In the genomic region with DNA sequence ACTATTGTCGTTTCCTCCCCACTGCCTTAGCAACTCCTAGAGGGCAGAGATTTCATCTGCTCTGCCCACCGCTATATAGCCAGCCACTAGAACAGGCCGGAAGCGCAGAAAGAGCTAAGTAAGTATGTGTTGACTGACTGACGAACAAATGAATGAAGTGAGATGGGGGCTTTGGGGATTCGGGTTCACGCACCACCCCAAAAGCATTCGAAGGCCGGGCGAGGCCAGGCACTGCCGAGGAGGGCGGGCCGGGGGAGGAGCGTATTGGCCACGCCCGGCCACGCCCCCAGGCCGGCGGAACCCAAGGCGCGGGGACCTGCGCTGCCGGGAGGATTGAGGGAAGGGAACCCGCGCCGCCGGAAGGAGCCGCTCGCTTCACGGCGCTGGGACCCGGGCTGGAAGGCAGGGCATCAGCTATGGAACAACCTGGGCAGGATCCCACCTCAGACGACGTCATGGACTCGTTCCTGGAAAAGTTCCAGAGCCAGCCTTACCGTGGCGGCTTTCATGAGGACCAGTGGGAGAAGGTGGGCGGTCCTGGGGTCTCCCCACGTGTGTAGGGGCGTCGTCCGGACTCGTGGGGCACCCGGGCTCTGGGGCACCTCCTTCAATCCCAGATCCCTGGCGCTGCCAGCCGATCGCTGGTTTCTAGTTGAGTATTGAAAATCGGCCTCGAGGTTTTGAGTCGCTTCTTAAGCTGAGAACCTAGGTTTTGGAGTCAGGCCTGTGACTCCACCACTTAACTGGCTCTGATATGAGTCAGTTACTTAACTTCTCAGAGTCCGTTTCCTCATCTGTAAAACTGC, we compare ENCODE assay signal across 1 cellular context.
A peak's percentile ranks its signal among the peaks of the same experiment; 100 is the strongest.
TF ChIP-seq lines count a peak whose summit lies in the region.

A gene with protein sequence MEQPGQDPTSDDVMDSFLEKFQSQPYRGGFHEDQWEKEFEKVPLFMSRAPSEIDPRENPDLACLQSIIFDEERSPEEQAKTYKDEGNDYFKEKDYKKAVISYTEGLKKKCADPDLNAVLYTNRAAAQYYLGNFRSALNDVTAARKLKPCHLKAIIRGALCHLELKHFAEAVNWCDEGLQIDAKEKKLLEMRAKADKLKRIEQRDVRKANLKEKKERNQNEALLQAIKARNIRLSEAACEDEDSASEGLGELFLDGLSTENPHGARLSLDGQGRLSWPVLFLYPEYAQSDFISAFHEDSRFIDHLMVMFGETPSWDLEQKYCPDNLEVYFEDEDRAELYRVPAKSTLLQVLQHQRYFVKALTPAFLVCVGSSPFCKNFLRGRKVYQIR (plus strand): TSS at position 369 of the 806 bp plus-strand sequence. CDS start 48 bp downstream, at position 417.

TF ChIP-seq in HepG2, 621 proteins besides CTCF, POLR2A, EP300 and RAD21 (continued from another document and continues in another):
- TF ChIP-seq FOXC1 (CRISPR knock-in tag; IDR thresholded peaks at IDR 0.05; ENCODE audit: borderline replicate concordance), result 0 out of 2 replicates have a peak, but pooled peaks have one; percentile 62
- peak; percentile 93; the same call in 1 of the 2 replicates for TF ChIP-seq MYC (CRISPR knock-in tag; IDR thresholded peaks at IDR 0.05; ENCODE audit: borderline replicate concordance)
- peak; percentile 86; the same call in 1 of the 2 replicates for TF ChIP-seq SP1 (IDR thresholded peaks at IDR 0.05)
- peak; percentile 100 for TF ChIP-seq SP1 (CRISPR knock-in tag; IDR thresholded peaks at IDR 0.05)
- peak; percentile 65 for TF ChIP-seq ZNF501 (CRISPR knock-in tag; IDR thresholded peaks at IDR 0.05)
- TF ChIP-seq, protein P1, sequence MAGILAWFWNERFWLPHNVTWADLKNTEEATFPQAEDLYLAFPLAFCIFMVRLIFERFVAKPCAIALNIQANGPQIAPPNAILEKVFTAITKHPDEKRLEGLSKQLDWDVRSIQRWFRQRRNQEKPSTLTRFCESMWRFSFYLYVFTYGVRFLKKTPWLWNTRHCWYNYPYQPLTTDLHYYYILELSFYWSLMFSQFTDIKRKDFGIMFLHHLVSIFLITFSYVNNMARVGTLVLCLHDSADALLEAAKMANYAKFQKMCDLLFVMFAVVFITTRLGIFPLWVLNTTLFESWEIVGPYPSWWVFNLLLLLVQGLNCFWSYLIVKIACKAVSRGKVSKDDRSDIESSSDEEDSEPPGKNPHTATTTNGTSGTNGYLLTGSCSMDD (CRISPR knock-in tag; IDR thresholded peaks at IDR 0.05), result no peak
- TF ChIP-seq, protein P2, sequence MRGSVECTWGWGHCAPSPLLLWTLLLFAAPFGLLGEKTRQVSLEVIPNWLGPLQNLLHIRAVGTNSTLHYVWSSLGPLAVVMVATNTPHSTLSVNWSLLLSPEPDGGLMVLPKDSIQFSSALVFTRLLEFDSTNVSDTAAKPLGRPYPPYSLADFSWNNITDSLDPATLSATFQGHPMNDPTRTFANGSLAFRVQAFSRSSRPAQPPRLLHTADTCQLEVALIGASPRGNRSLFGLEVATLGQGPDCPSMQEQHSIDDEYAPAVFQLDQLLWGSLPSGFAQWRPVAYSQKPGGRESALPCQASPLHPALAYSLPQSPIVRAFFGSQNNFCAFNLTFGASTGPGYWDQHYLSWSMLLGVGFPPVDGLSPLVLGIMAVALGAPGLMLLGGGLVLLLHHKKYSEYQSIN (CRISPR knock-in tag; IDR thresholded peaks at IDR 0.05; ENCODE audit: borderline replicate concordance), result no peak
- TF ChIP-seq, protein P3, sequence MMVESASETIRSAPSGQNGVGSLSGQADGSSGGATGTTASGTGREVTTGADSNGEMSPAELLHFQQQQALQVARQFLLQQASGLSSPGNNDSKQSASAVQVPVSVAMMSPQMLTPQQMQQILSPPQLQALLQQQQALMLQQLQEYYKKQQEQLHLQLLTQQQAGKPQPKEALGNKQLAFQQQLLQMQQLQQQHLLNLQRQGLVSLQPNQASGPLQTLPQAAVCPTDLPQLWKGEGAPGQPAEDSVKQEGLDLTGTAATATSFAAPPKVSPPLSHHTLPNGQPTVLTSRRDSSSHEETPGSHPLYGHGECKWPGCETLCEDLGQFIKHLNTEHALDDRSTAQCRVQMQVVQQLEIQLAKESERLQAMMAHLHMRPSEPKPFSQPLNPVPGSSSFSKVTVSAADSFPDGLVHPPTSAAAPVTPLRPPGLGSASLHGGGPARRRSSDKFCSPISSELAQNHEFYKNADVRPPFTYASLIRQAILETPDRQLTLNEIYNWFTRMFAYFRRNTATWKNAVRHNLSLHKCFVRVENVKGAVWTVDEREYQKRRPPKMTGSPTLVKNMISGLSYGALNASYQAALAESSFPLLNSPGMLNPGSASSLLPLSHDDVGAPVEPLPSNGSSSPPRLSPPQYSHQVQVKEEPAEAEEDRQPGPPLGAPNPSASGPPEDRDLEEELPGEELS (CRISPR knock-in tag; IDR thresholded peaks at IDR 0.05), result peak; percentile 48; the same call in 1 of the 2 replicates
- peak; percentile 55 for TF ChIP-seq CREB1 (IDR thresholded peaks at IDR 0.05)
- 0 out of 2 replicates have a peak, but pooled peaks have one; percentile 23 for TF ChIP-seq CREB1 (CRISPR knock-in tag; IDR thresholded peaks at IDR 0.05)
- TF ChIP-seq FOXA1 (IDR thresholded peaks at IDR 0.05), result no peak
- peak; percentile 50; the same call in 1 of the 2 replicates for TF ChIP-seq FOXA1 (CRISPR knock-in tag; IDR thresholded peaks at IDR 0.05)
- TF ChIP-seq, protein P4, sequence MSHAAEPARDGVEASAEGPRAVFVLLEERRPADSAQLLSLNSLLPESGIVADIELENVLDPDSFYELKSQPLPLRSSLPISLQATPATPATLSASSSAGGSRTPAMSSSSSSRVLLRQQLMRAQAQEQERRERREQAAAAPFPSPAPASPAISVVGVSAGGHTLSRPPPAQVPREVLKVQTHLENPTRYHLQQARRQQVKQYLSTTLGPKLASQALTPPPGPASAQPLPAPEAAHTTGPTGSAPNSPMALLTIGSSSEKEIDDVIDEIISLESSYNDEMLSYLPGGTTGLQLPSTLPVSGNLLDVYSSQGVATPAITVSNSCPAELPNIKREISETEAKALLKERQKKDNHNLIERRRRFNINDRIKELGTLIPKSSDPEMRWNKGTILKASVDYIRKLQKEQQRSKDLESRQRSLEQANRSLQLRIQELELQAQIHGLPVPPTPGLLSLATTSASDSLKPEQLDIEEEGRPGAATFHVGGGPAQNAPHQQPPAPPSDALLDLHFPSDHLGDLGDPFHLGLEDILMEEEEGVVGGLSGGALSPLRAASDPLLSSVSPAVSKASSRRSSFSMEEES (CRISPR knock-in tag; IDR thresholded peaks at IDR 0.05), result peak; percentile 21; the same call in 1 of the 2 replicates
- peak; percentile 87; the same call in 1 of the 2 replicates for TF ChIP-seq ZZZ3 (CRISPR knock-in tag; IDR thresholded peaks at IDR 0.05; ENCODE audit: borderline replicate concordance)
- 0 out of 2 replicates have a peak, but pooled peaks have one; percentile 67 for TF ChIP-seq KLF15 (CRISPR knock-in tag; IDR thresholded peaks at IDR 0.05; ENCODE audit: borderline replicate concordance)
- TF ChIP-seq, protein P5, sequence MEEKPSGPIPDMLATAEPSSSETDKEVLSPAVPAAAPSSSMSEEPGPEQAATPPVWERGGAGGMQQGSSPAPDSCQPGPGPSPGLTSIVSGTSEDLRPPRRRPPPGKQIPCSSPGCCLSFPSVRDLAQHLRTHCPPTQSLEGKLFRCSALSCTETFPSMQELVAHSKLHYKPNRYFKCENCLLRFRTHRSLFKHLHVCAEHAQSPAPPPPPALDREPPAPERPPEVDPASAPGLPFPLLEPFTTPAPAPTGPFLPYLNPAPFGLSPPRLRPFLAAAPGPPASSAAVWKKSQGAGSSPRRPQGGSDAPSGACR (CRISPR knock-in tag; IDR thresholded peaks at IDR 0.05), result peak; percentile 81; the same call in 1 of the 2 replicates
- TF ChIP-seq, protein P6, sequence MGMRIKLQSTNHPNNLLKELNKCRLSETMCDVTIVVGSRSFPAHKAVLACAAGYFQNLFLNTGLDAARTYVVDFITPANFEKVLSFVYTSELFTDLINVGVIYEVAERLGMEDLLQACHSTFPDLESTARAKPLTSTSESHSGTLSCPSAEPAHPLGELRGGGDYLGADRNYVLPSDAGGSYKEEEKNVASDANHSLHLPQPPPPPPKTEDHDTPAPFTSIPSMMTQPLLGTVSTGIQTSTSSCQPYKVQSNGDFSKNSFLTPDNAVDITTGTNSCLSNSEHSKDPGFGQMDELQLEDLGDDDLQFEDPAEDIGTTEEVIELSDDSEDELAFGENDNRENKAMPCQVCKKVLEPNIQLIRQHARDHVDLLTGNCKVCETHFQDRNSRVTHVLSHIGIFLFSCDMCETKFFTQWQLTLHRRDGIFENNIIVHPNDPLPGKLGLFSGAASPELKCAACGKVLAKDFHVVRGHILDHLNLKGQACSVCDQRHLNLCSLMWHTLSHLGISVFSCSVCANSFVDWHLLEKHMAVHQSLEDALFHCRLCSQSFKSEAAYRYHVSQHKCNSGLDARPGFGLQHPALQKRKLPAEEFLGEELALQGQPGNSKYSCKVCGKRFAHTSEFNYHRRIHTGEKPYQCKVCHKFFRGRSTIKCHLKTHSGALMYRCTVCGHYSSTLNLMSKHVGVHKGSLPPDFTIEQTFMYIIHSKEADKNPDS (CRISPR knock-in tag; IDR thresholded peaks at IDR 0.05), result 0 out of 2 replicates have a peak, but pooled peaks have one; percentile 39
- peak; percentile 71; the same call in 1 of the 2 replicates for TF ChIP-seq ZC3H13 (CRISPR knock-in tag; IDR thresholded peaks at IDR 0.05)
- peak; percentile 95 for TF ChIP-seq SPEN (CRISPR knock-in tag; IDR thresholded peaks at IDR 0.05; ENCODE audit: low read depth)
- TF ChIP-seq, protein P7, sequence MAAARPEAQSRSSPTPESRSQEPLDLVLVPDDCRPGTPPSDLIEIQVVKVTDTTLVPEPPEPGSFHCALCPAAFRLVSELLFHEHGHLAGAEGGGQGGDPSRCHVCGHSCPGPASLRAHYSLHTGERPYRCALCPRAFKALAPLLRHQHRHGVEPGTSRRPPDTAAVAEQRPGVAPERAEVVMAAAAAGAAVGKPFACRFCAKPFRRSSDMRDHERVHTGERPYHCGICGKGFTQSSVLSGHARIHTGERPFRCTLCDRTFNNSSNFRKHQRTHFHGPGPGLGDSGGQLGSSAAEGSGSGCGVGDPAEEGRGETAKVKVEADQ (CRISPR knock-in tag; IDR thresholded peaks at IDR 0.05; ENCODE audit: borderline replicate concordance), result peak; percentile 65; the same call in 1 of the 2 replicates
- no peak for TF ChIP-seq SP140L (CRISPR knock-in tag; IDR thresholded peaks at IDR 0.05; ENCODE audit: borderline replicate concordance)
- TF ChIP-seq JDP2 (CRISPR knock-in tag; IDR thresholded peaks at IDR 0.05; ENCODE audit: borderline replicate concordance), result no peak
- TF ChIP-seq EHMT2 (IDR thresholded peaks at IDR 0.05; ENCODE audit: borderline replicate concordance, low read depth, low read length), result no peak
- TF ChIP-seq, protein P8, sequence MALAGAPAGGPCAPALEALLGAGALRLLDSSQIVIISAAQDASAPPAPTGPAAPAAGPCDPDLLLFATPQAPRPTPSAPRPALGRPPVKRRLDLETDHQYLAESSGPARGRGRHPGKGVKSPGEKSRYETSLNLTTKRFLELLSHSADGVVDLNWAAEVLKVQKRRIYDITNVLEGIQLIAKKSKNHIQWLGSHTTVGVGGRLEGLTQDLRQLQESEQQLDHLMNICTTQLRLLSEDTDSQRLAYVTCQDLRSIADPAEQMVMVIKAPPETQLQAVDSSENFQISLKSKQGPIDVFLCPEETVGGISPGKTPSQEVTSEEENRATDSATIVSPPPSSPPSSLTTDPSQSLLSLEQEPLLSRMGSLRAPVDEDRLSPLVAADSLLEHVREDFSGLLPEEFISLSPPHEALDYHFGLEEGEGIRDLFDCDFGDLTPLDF (CRISPR knock-in tag; IDR thresholded peaks at IDR 0.05), result no peak
- peak; percentile 59 for TF ChIP-seq TBL1XR1 (IDR thresholded peaks at IDR 0.05; ENCODE audit: borderline replicate concordance, low read length, partially characterized antibody)
- peak; percentile 70 for TF ChIP-seq FOSL2 (CRISPR knock-in tag; IDR thresholded peaks at IDR 0.05)
- TF ChIP-seq, protein P9, sequence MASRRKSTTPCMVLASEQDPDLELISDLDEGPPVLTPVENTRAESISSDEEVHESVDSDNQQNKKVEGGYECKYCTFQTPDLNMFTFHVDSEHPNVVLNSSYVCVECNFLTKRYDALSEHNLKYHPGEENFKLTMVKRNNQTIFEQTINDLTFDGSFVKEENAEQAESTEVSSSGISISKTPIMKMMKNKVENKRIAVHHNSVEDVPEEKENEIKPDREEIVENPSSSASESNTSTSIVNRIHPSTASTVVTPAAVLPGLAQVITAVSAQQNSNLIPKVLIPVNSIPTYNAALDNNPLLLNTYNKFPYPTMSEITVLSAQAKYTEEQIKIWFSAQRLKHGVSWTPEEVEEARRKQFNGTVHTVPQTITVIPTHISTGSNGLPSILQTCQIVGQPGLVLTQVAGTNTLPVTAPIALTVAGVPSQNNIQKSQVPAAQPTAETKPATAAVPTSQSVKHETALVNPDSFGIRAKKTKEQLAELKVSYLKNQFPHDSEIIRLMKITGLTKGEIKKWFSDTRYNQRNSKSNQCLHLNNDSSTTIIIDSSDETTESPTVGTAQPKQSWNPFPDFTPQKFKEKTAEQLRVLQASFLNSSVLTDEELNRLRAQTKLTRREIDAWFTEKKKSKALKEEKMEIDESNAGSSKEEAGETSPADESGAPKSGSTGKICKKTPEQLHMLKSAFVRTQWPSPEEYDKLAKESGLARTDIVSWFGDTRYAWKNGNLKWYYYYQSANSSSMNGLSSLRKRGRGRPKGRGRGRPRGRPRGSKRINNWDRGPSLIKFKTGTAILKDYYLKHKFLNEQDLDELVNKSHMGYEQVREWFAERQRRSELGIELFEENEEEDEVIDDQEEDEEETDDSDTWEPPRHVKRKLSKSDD (CRISPR knock-in tag; IDR thresholded peaks at IDR 0.05; ENCODE audit: low read depth), result peak; percentile 72; the same call in 1 of the 2 replicates
- 0 out of 2 replicates have a peak, but pooled peaks have one; percentile 58 for TF ChIP-seq AKAP8 (CRISPR knock-in tag; IDR thresholded peaks at IDR 0.05)
- TF ChIP-seq JUNB (CRISPR knock-in tag; IDR thresholded peaks at IDR 0.05; ENCODE audit: borderline replicate concordance), result no peak
- TF ChIP-seq, protein P10, sequence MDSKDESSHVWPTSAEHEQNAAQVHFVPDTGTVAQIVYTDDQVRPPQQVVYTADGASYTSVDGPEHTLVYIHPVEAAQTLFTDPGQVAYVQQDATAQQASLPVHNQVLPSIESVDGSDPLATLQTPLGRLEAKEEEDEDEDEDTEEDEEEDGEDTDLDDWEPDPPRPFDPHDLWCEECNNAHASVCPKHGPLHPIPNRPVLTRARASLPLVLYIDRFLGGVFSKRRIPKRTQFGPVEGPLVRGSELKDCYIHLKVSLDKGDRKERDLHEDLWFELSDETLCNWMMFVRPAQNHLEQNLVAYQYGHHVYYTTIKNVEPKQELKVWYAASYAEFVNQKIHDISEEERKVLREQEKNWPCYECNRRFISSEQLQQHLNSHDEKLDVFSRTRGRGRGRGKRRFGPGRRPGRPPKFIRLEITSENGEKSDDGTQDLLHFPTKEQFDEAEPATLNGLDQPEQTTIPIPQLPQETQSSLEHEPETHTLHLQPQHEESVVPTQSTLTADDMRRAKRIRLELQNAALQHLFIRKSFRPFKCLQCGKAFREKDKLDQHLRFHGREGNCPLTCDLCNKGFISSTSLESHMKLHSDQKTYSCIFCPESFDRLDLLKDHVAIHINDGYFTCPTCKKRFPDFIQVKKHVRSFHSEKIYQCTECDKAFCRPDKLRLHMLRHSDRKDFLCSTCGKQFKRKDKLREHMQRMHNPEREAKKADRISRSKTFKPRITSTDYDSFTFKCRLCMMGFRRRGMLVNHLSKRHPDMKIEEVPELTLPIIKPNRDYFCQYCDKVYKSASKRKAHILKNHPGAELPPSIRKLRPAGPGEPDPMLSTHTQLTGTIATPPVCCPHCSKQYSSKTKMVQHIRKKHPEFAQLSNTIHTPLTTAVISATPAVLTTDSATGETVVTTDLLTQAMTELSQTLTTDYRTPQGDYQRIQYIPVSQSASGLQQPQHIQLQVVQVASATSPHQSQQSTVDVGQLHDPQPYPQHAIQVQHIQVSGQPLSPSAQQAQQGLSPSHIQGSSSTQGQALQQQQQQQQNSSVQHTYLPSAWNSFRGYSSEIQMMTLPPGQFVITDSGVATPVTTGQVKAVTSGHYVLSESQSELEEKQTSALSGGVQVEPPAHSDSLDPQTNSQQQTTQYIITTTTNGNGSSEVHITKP (CRISPR knock-in tag; IDR thresholded peaks at IDR 0.05; ENCODE audit: low read depth), result peak; percentile 65; the same call in 1 of the 2 replicates
- TF ChIP-seq ZNF552 (CRISPR knock-in tag; IDR thresholded peaks at IDR 0.05; ENCODE audit: borderline replicate concordance), result peak; percentile 54; the same call in 1 of the 2 replicates
- TF ChIP-seq SAFB2 (CRISPR knock-in tag; IDR thresholded peaks at IDR 0.05; ENCODE audit: borderline replicate concordance, low read depth), result peak; percentile 73; the same call in 1 of the 2 replicates
